2 cellular contexts compared by ENCODE assay signal in genomic region chr10:70585555-70586243, GRCh38.
A peak's percentile ranks its signal among the peaks of the same experiment; 100 is the strongest.
TF ChIP-seq lines count a peak whose summit lies in the region.

No MANE protein-coding gene starts in this region.

TF ChIP-seq in HEK293, 187 proteins besides CTCF, POLR2A, EP300 and RAD21 (continues in another document):
- TF ChIP-seq TRIM28 (IDR thresholded peaks at IDR 0.05; ENCODE audit: borderline replicate concordance, low read length) (no peak), YY1 (tag by site-specific recombination; IDR thresholded peaks at IDR 0.05) (no peak), ZNF37A (tag by site-specific recombination; IDR thresholded peaks at IDR 0.05) (no peak), MYNN (tag by site-specific recombination; IDR thresholded peaks at IDR 0.05; ENCODE audit: borderline replicate concordance) (no peak), ZNF658 (tag by site-specific recombination; IDR thresholded peaks at IDR 0.05) (no peak), ZIC2 (tag by site-specific recombination; IDR thresholded peaks at IDR 0.05) (peak; percentile 34; the same call in 1 of the 2 replicates), ZNF138 (tag by site-specific recombination; IDR thresholded peaks at IDR 0.05; ENCODE audit: borderline replicate concordance) (no peak), ZBTB6 (tag by site-specific recombination; IDR thresholded peaks at IDR 0.05) (no peak), SCRT2 (tag by site-specific recombination; IDR thresholded peaks at IDR 0.05) (peak; percentile 82), ZNF132 (tag by site-specific recombination; IDR thresholded peaks at IDR 0.05; ENCODE audit: borderline replicate concordance) (no peak), ZNF449 (tag by site-specific recombination; IDR thresholded peaks at IDR 0.05) (no peak), ZNF645 (tag by site-specific recombination; IDR thresholded peaks at IDR 0.05) (no peak), ZNF624 (tag by site-specific recombination; IDR thresholded peaks at IDR 0.05) (no peak), ZNF416 (tag by site-specific recombination; IDR thresholded peaks at IDR 0.05) (no peak), IKZF3 (tag by site-specific recombination; IDR thresholded peaks at IDR 0.05) (peak; percentile 10; the same call in 1 of the 2 replicates), ZBTB48 (tag by site-specific recombination; IDR thresholded peaks at IDR 0.05) (no peak), SETDB1 (IDR thresholded peaks at IDR 0.05; ENCODE audit: insufficient read length, low read length) (no peak), ZBTB26 (tag by site-specific recombination; optimal IDR thresholded peaks at IDR 0.05) (no peak), ZNF580 (tag by site-specific recombination; IDR thresholded peaks at IDR 0.05) (no peak), ZNF423 (tag by site-specific recombination; IDR thresholded peaks at IDR 0.05) (no peak), ZNF843 (tag by site-specific recombination; IDR thresholded peaks at IDR 0.05) (no peak), ZNF341 (tag by site-specific recombination; IDR thresholded peaks at IDR 0.05; ENCODE audit: low read depth) (no peak), KLF10 (tag by site-specific recombination; IDR thresholded peaks at IDR 0.05) (no peak), ZEB2 (tag by site-specific recombination; IDR thresholded peaks at IDR 0.05) (no peak), REST (tag by site-specific recombination; IDR thresholded peaks at IDR 0.05) (no peak)

TF ChIP-seq in GM12878, 131 proteins besides CTCF, POLR2A, EP300 and RAD21:
- TF ChIP-seq SUZ12 (IDR thresholded peaks at IDR 0.05; ENCODE audit: unreplicated experiment) (no peak), IKZF2 (IDR thresholded peaks at IDR 0.05) (0 out of 4 replicates have a peak, but pooled peaks of 1 of the 2 experiments have one; percentile 14), MXI1 (IDR thresholded peaks at IDR 0.05; ENCODE audit: low read depth, low read length) (no peak), PAX5 (IDR thresholded peaks at IDR 0.05; ENCODE audit: borderline replicate concordance, low read depth, low read length) (no peak), IKZF1 (conservative IDR thresholded peaks at IDR 0.05) (peak; percentile 14; the same call in 1 of the 2 replicates)
